12 cellular contexts compared by ENCODE assay signal in the genomic region with DNA sequence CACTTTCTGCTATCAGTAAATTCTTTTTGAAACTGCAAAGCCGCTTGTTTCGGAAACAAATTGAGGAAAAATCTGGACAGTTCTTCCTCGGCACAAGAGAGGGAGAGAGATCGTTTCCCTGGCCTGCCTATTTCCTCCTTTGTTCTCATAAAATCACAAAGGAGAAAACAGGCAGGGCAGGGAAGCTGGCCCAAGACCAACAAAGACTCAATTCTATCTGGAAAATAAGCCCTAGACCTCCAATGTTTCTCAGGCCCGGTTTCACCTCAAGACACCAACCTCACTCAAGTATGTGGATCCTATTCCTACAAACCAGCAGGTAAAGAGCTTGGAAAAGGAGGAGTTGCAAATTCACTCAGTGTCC. TPM values are rescaled to one million over a fixed set of nuclear protein-coding genes. Genes with fewer than 3 reads are reported as not detected.
DNase-seq lines count a peak whose midpoint lies in the region; ATAC-seq, FAIRE-seq and TF ChIP-seq lines count a peak whose summit lies in the region.
"Had no signal": no experiment of that assay in that cellular context is flagged by ENCODE, and none has a peak within 500 bp of the region (broad histone marks: within the 10 kb centered on the region; RNA-seq: fewer than 3 reads in every experiment).

No MANE protein-coding gene starts in this region.

- DNase-seq in heart left ventricle (peak in 3 of 5 donors; percentile 22 to 36 (median 35)), cardiac septum (ENCODE audit: low spot score) (no peak), endothelial cell of umbilical vein (ENCODE audit: low read depth, low spot score) (peak; percentile 70), vagina (ENCODE audit: extremely low spot score in 2 of 2) (no peak)
- DNase-seq in activated CD4-positive, alpha-beta memory T cell treated with anti-CD3 and anti-CD28 coated beads for 36 hours = no peak
- DNase-seq: glutamatergic neuron; H7; MM.1S; stimulated activated naive CD8-positive, alpha-beta T cell treated with anti-CD3 and anti-CD28 coated beads, Interleukin-15, Interleukin-2, amounts not matched to agents 100 U/mL and 50 U/mL, for 24 hours had no signal

- no peaks in the 10 kb centered on the region for H3K27me3 Mint-ChIP-seq in activated CD4-positive, alpha-beta memory T cell treated with anti-CD3 and anti-CD28 coated beads for 36 hours

- peaks cover 5% of the 10 kb centered on the region for H4K20me1 ChIP-seq in endothelial cell of umbilical vein (replicated peaks; ENCODE audit: control insufficient read depth, extremely low read depth, insufficient read depth, low read length)

- dilution Hi-C loops in endothelial cell of umbilical vein (cut with MboI; ENCODE audit: extremely low pct_ligation_motif_present, low sequenced_read_pairs) = no loop called here

- ATAC-seq in heart left ventricle (peak in 2 of 4 donors; percentile 36 to 56), GM18505 (IDR thresholded peaks at IDR 0.05; ENCODE audit: unreplicated experiment) (no peak), GM18870 (IDR thresholded peaks at IDR 0.05; ENCODE audit: unreplicated experiment) (no peak)
- ATAC-seq: stimulated activated naive CD8-positive, alpha-beta T cell treated with anti-CD3 and anti-CD28 coated beads, Interleukin-15, Interleukin-2, amounts not matched to agents 100 U/mL and 50 U/mL, for 24 hours had no signal

- no peak for TF ChIP-seq CTCF in heart left ventricle (IDR thresholded peaks at IDR 0.05)
- no peak for TF ChIP-seq CTCF in endothelial cell of umbilical vein (IDR thresholded peaks at IDR 0.05; ENCODE audit: extremely low read depth in 1 of 2, insufficient read depth in 1 of 2, low read depth in 1 of 2, low read length in 2 of 2)
- TF ChIP-seq CTCF in neutrophil (IDR thresholded peaks at IDR 0.05) = no peak
- no peak for TF ChIP-seq CTCF in vagina (IDR thresholded peaks at IDR 0.05)

- FAIRE-seq in endothelial cell of umbilical vein (lab: Jason Lieb, UNC) = peak; percentile 21

- TF ChIP-seq POLR2A in heart left ventricle (IDR thresholded peaks at IDR 0.05) (no peak), endothelial cell of umbilical vein (IDR thresholded peaks at IDR 0.05; ENCODE audit: low read depth, low read length) (no peak), vagina (IDR thresholded peaks at IDR 0.05) (no peak), GM18505 (IDR thresholded peaks at IDR 0.05; ENCODE audit: borderline replicate concordance, extremely low read depth, insufficient read depth, insufficient read length) (no peak)

- H3K4me3 ChIP-seq in heart left ventricle (peak overlapping the region in 1 of 12 donors; percentile 8), endothelial cell of umbilical vein (replicated peaks in 1 of 3; ENCODE audit: insufficient read depth in 1 of 3, low read depth in 1 of 3, low read length in 3 of 3) (no peak overlapping the region), neutrophil (ENCODE audit: low read depth in 1 of 2, low read length in 1 of 2) (no peak overlapping the region), vagina (no peak overlapping the region)

- POLR2A ChIA-PET in endothelial cell of umbilical vein (lab: Charles Lee) = no interaction called here
- POLR2A ChIA-PET in activated CD4-positive, alpha-beta memory T cell treated with anti-CD3 and anti-CD28 coated beads for 36 hours (lab: Charles Lee) = no interaction called here

- H3K27ac Mint-ChIP-seq in activated CD4-positive, alpha-beta memory T cell treated with anti-CD3 and anti-CD28 coated beads for 36 hours = no peak overlapping the region

- H3K27ac ChIP-seq in heart left ventricle (peak overlapping the region in 11 of 12 donors; percentile 5 to 73 (median 62)), endothelial cell of umbilical vein (ENCODE audit: insufficient read depth, low read depth, low read length) (no peak overlapping the region), neutrophil (peak overlapping the region; percentile 50), vagina (peak overlapping the region; percentile 64)

- peaks cover 66% of the 10 kb centered on the region for H3K4me1 Mint-ChIP-seq in activated CD4-positive, alpha-beta memory T cell treated with anti-CD3 and anti-CD28 coated beads for 36 hours (ENCODE audit: low read depth)

- no peak overlapping the region for H2AFZ ChIP-seq in endothelial cell of umbilical vein (ENCODE audit: low read depth, low read length)

- H3K9ac ChIP-seq in endothelial cell of umbilical vein (replicated peaks; ENCODE audit: extremely low read depth, insufficient read depth, low read length) = no peak overlapping the region

- H3K9me3 ChIP-seq in heart left ventricle (no peaks in the 10 kb centered on the region), endothelial cell of umbilical vein (replicated peaks; ENCODE audit: control insufficient read depth, insufficient read depth, low read length) (no peaks in the 10 kb centered on the region), neutrophil (no peaks in the 10 kb centered on the region), vagina (no peaks in the 10 kb centered on the region)

- no peaks in the 10 kb centered on the region for H3K27me3 ChIP-seq in heart left ventricle
- H3K27me3 ChIP-seq in endothelial cell of umbilical vein (ENCODE audit: control insufficient read depth in 2 of 2, insufficient read depth in 2 of 2, low read length in 2 of 2) = no peaks in the 10 kb centered on the region
- no peaks in the 10 kb centered on the region for H3K27me3 ChIP-seq in neutrophil
- no peaks in the 10 kb centered on the region for H3K27me3 ChIP-seq in vagina

- no peak overlapping the region for H3K4me3 Mint-ChIP-seq in activated CD4-positive, alpha-beta memory T cell treated with anti-CD3 and anti-CD28 coated beads for 36 hours

- 41 to 54% (median 48%) methylated on average over 5 of the region's 5 CpGs for WGBS in heart left ventricle, 4 donors

- peak overlapping the region; percentile 21 for H3K4me2 ChIP-seq in endothelial cell of umbilical vein (ENCODE audit: insufficient read depth, low read length)

- no peaks in the 10 kb centered on the region for H3K9me3 Mint-ChIP-seq in activated CD4-positive, alpha-beta memory T cell treated with anti-CD3 and anti-CD28 coated beads for 36 hours

- no TSS peak for BruUV-seq in endothelial cell of umbilical vein (replicated peaks; lab: Mats Ljungman, UMichigan)

- H3K4me1 ChIP-seq in heart left ventricle (peaks cover 17 to 74% (median 60%) of the 10 kb centered on the region in 12 donors), endothelial cell of umbilical vein (ENCODE audit: control insufficient read depth, extremely low read depth, insufficient read depth, low read length) (no peaks in the 10 kb centered on the region), neutrophil (ENCODE audit: control insufficient read depth in 1 of 2, insufficient read depth in 1 of 2, low read depth in 1 of 2, low read length in 1 of 2) (peaks cover 0 to 8% of the 10 kb centered on the region in 2 experiments), vagina (peaks cover 73% of the 10 kb centered on the region)

- no peaks in the 10 kb centered on the region for H3K9me1 ChIP-seq in endothelial cell of umbilical vein (replicated peaks; ENCODE audit: control insufficient read depth, extremely low read depth, insufficient read depth, low read length)

- H3K36me3 ChIP-seq in heart left ventricle (peaks cover 0 to 12% (median 5%) of the 10 kb centered on the region in 9 donors), endothelial cell of umbilical vein (ENCODE audit: control insufficient read depth in 2 of 2, extremely low read depth in 1 of 2, insufficient read depth in 2 of 2, low read length in 2 of 2) (no peaks in the 10 kb centered on the region), neutrophil (peaks cover 7% of the 10 kb centered on the region), vagina (peaks cover 0 to 4% of the 10 kb centered on the region in 2 donors)

- H3K79me2 ChIP-seq in endothelial cell of umbilical vein (ENCODE audit: control insufficient read depth, insufficient read depth, low read length) = peaks cover 78% of the 10 kb centered on the region

- peaks cover 11% of the 10 kb centered on the region for H3K36me3 Mint-ChIP-seq in activated CD4-positive, alpha-beta memory T cell treated with anti-CD3 and anti-CD28 coated beads for 36 hours

- intact Hi-C loops in heart left ventricle (cut with DNase I) = no loop called here
- intact Hi-C loops in cardiac septum (cut with DNase I) = no loop called here
- intact Hi-C loops in endothelial cell of umbilical vein (cut with micrococcal nuclease) = no loop called here
- intact Hi-C loops in vagina (cut with DNase I) = no loop called here
- intact Hi-C loops in activated CD4-positive, alpha-beta memory T cell treated with anti-CD3 and anti-CD28 coated beads for 36 hours (cut with micrococcal nuclease) = no loop called here

- CTCF ChIA-PET in endothelial cell of umbilical vein (lab: Charles Lee) = interaction anchor here (0.6 to 1.4 kb wide), 2 partner anchors 11 to 39 kb away, joined by 3 read pairs; no protein-coding TSS in a partner anchor
- CTCF ChIA-PET in activated CD4-positive, alpha-beta memory T cell treated with anti-CD3 and anti-CD28 coated beads for 36 hours (lab: Charles Lee) = no interaction called here

TF ChIP-seq in endothelial cell of umbilical vein, 7 proteins besides CTCF, POLR2A, EP300 and RAD21 (continues in another document):
- TF ChIP-seq, protein P1, sequence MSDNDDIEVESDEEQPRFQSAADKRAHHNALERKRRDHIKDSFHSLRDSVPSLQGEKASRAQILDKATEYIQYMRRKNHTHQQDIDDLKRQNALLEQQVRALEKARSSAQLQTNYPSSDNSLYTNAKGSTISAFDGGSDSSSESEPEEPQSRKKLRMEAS (IDR thresholded peaks at IDR 0.05; ENCODE audit: insufficient read depth, insufficient read length) = no peak
- TF ChIP-seq POLR2AphosphoS5 (IDR thresholded peaks at IDR 0.05; ENCODE audit: insufficient read depth, low read depth, low read length) (no peak), FOS (IDR thresholded peaks at IDR 0.05; ENCODE audit: borderline replicate concordance, insufficient read depth, low read length) (no peak), GATA2 (IDR thresholded peaks at IDR 0.05; ENCODE audit: insufficient read depth, insufficient read length, low read depth, low read length) (no peak), MYC (IDR thresholded peaks at IDR 0.05; ENCODE audit: low read depth, low read length) (no peak)

RNA-seq across cellular contexts. Expression of gene DICER1, which starts 19.5 kb away (rescaled TPM):
- total RNA-seq in heart left ventricle (10 to 100 TPM; 21.6 to 57.9 (median 33.3) TPM), cardiac septum (33.1 TPM), endothelial cell of umbilical vein (41.1 and 43.6 TPM in 2 replicates), vagina (68.3 TPM)
- polyA plus RNA-seq in heart left ventricle (10 to 100 TPM in 1 of 2 donors, 1 to 10 TPM in 1; 5.4 to 10.5 TPM), endothelial cell of umbilical vein (8.2 and 8.3 TPM in 2 replicates)
- polyA plus RNA-seq in endothelial cell of umbilical vein (2011; cell fraction: cytosol; rRNA removed) = 4.9 and 7.3 TPM in 2 replicates
- polyA plus RNA-seq in endothelial cell of umbilical vein (2011; cell fraction: nucleus; rRNA removed) = 55.9 and 65.8 TPM in 2 replicates
- 13.5 and 16.3 TPM in 2 replicates for polyA plus RNA-seq in endothelial cell of umbilical vein (2012)
- polyA minus RNA-seq in endothelial cell of umbilical vein = 68.4 and 71.1 TPM in 2 replicates
- 39.0 TPM for polyA minus RNA-seq in endothelial cell of umbilical vein (2011; cell fraction: cytosol; rRNA and poly(A)+ RNA removed)
- polyA minus RNA-seq in endothelial cell of umbilical vein (2011; cell fraction: nucleus; rRNA and poly(A)+ RNA removed) = 78.9 and 114 TPM in 2 replicates
- 10 to 100 TPM; 39.9 to 40.9 TPM for total RNA-seq in activated CD4-positive, alpha-beta memory T cell treated with anti-CD3 and anti-CD28 coated beads for 36 hours

Comparison
In these comparisons a context has a peak if more than half of its experiments do, and no peak if none do; other contexts are left out.
1. DNase-seq: peak in heart left ventricle (3 of 5) and endothelial cell of umbilical vein (single experiment); none in cardiac septum (single experiment), vagina (0 of 2) and activated CD4-positive, alpha-beta memory T cell treated with anti-CD3 and anti-CD28 coated beads for 36 hours (single experiment).